In genomic region chr22:31605851-31606585, GRCh38 we compare ENCODE assay signal across 22 cellular contexts. TPM values are rescaled to one million over a fixed set of nuclear protein-coding genes. Genes with fewer than 3 reads are reported as not detected.
DNase-seq lines count a peak whose midpoint lies in the region; ATAC-seq, FAIRE-seq and TF ChIP-seq lines count a peak whose summit lies in the region.
"Had no signal": no experiment of that assay in that cellular context is flagged by ENCODE, and none has a peak within 500 bp of the region (broad histone marks: within the 10 kb centered on the region; RNA-seq: fewer than 3 reads in every experiment).

No MANE protein-coding gene starts in this region.

- intact Hi-C loops in left colon (cut with DNase I, micrococcal nuclease) (no loop called here), Right ventricle myocardium superior (cut with DNase I) (no loop called here)

- H3K4me1 ChIP-seq in Peyer's patch = peaks cover 0 to 14% (median 0%) of the 10 kb centered on the region in 4 donors
- H3K4me1 ChIP-seq in small intestine (ENCODE audit: control insufficient read depth in 2 of 2, insufficient read depth in 1 of 2, low read depth in 1 of 2, low read length in 1 of 2) = peaks cover 4 to 5% of the 10 kb centered on the region in 2 donors

- peak overlapping the region in 2 of 4 donors; percentile 9 to 58 for H3K27ac ChIP-seq in Peyer's patch
- H3K27ac ChIP-seq in small intestine (ENCODE audit: low read depth in 1 of 2, low read length in 1 of 2) = peak overlapping the region in 1 of 2 donors; percentile 18
- H3K27ac ChIP-seq: cardiac muscle cell, parathyroid adenoma had no signal

- H3K27me3 ChIP-seq in Peyer's patch = no peaks in the 10 kb centered on the region
- no peaks in the 10 kb centered on the region for H3K27me3 ChIP-seq in small intestine (ENCODE audit: control insufficient read depth in 2 of 2, insufficient read depth in 2 of 2, low read length in 2 of 2)
- H3K27me3 ChIP-seq: cardiac muscle cell had no signal

- no peak for FAIRE-seq in small intestine (lab: Jason Lieb, UNC)

- no peaks in the 10 kb centered on the region for H3K4me1 Mint-ChIP-seq in activated naive CD8-positive, alpha-beta T cell (ENCODE audit: low read depth)
- no peaks in the 10 kb centered on the region for H3K4me1 Mint-ChIP-seq in activated naive CD8-positive, alpha-beta T cell treated with anti-CD3 and anti-CD28 coated beads, Interleukin-2, amount 50 U/mL, for 24 hours

- WGBS in small intestine, 3 donors = 60 to 85% (median 72%) methylated on average over 9 of the region's 9 CpGs

- TF ChIP-seq POLR2A in Peyer's patch (IDR thresholded peaks at IDR 0.05) = no peak

- peak overlapping the region; percentile 61 for H3K27ac Mint-ChIP-seq in activated naive CD8-positive, alpha-beta T cell
- no peak overlapping the region for H3K27ac Mint-ChIP-seq in activated naive CD8-positive, alpha-beta T cell treated with anti-CD3 and anti-CD28 coated beads, Interleukin-2, amount 50 U/mL, for 24 hours
- H3K27ac Mint-ChIP-seq: mesothelial cell of epicardium had no signal

- H3K4me3 Mint-ChIP-seq in activated naive CD8-positive, alpha-beta T cell = no peak overlapping the region
- H3K4me3 Mint-ChIP-seq in activated naive CD8-positive, alpha-beta T cell treated with anti-CD3 and anti-CD28 coated beads, Interleukin-2, amount 50 U/mL, for 24 hours = no peak overlapping the region
- H3K4me3 Mint-ChIP-seq: mesothelial cell of epicardium, natural killer cell had no signal

- ATAC-seq in activated naive CD8-positive, alpha-beta T cell treated with anti-CD3 and anti-CD28 coated beads, Interleukin-2, amount 50 U/mL, for 24 hours = no peak
- ATAC-seq in left colon (peak; percentile 63), Right ventricle myocardium superior (ENCODE audit: poor library complexity) (no peak), HG03280 (IDR thresholded peaks at IDR 0.05; ENCODE audit: unreplicated experiment) (no peak)
- ATAC-seq: left cardiac atrium, natural killer cell, Panc1 had no signal

- H3K36me3 ChIP-seq in Peyer's patch = peaks cover 0 to 54% (median 0%) of the 10 kb centered on the region in 3 donors
- H3K36me3 ChIP-seq in small intestine (ENCODE audit: control insufficient read depth in 2 of 2, insufficient read depth in 2 of 2, low read length in 2 of 2) = peaks cover 3 to 25% of the 10 kb centered on the region in 2 donors
- H3K36me3 ChIP-seq: cardiac muscle cell had no signal

- DNase-seq in activated naive CD8-positive, alpha-beta T cell treated with anti-CD3 and anti-CD28 coated beads, Interleukin-2, amount 50 U/mL, for 24 hours = no peak
- DNase-seq in Peyer's patch (peak in 2 of 3 donors; percentile 70 to 80), left colon (no peak), small intestine (peak; percentile 93), Right ventricle myocardium superior (no peak), NCI-H2107 (lab: John Stamatoyannopoulos, UW) (no peak)
- DNase-seq: activated CD4-positive, alpha-beta T cell treated with anti-CD3 and anti-CD28 coated beads for 1 hour; activated CD8-positive, alpha-beta memory T cell treated with anti-CD3 and anti-CD28 coated beads, Interleukin-2, amount 50 U/mL, for 48 hours; activated gamma-delta T cell; dermis blood vessel endothelial cell; DMS153; GDM1; glutamatergic neuron; left cardiac atrium; natural killer cell; NCI-H1930 had no signal

- H3K9me3 ChIP-seq in Peyer's patch (no peaks in the 10 kb centered on the region), small intestine (ENCODE audit: control insufficient read depth, low read depth) (no peaks in the 10 kb centered on the region)

- no peaks in the 10 kb centered on the region for H3K27me3 Mint-ChIP-seq in activated naive CD8-positive, alpha-beta T cell
- no peaks in the 10 kb centered on the region for H3K27me3 Mint-ChIP-seq in activated naive CD8-positive, alpha-beta T cell treated with anti-CD3 and anti-CD28 coated beads, Interleukin-2, amount 50 U/mL, for 24 hours

- TF ChIP-seq CTCF in Peyer's patch (IDR thresholded peaks at IDR 0.05) = no peak

- no peak overlapping the region for H3K4me3 ChIP-seq in Peyer's patch
- no peak overlapping the region for H3K4me3 ChIP-seq in small intestine (ENCODE audit: low read depth in 1 of 2, low read length in 2 of 2)
- H3K4me3 ChIP-seq: cardiac muscle cell had no signal

- no peaks in the 10 kb centered on the region for H3K9me3 Mint-ChIP-seq in activated naive CD8-positive, alpha-beta T cell (ENCODE audit: low read depth)
- no peaks in the 10 kb centered on the region for H3K9me3 Mint-ChIP-seq in activated naive CD8-positive, alpha-beta T cell treated with anti-CD3 and anti-CD28 coated beads, Interleukin-2, amount 50 U/mL, for 24 hours
- H3K9me3 Mint-ChIP-seq: mesothelial cell of epicardium, natural killer cell had no signal

- H3K36me3 Mint-ChIP-seq in activated naive CD8-positive, alpha-beta T cell = peaks cover 2% of the 10 kb centered on the region
- H3K36me3 Mint-ChIP-seq in activated naive CD8-positive, alpha-beta T cell treated with anti-CD3 and anti-CD28 coated beads, Interleukin-2, amount 50 U/mL, for 24 hours (ENCODE audit: low read depth) = peaks cover 37% of the 10 kb centered on the region
- H3K36me3 Mint-ChIP-seq: mesothelial cell of epicardium, natural killer cell had no signal

RNA-seq across cellular contexts. Expression of gene PISD, which starts 56.0 kb away (rescaled TPM):
- total RNA-seq in Peyer's patch (10 to 100 TPM; 27.5 to 68.1 (median 61.4) TPM), left colon (10 to 100 TPM; 32.9 to 35.5 TPM), Right ventricle myocardium superior (16.6 TPM)
- 10 to 100 TPM; 17.3 to 28.3 (median 25.0) TPM for polyA plus RNA-seq in small intestine

Comparison
In these comparisons a context has a peak if more than half of its experiments do, and no peak if none do; other contexts are left out.
1. DNase-seq: peak in Peyer's patch (2 of 3) and small intestine (single experiment); none in activated naive CD8-positive, alpha-beta T cell treated with anti-CD3 and anti-CD28 coated beads, Interleukin-2, amount 50 U/mL, for 24 hours (single experiment), left colon (0 of 2), Right ventricle myocardium superior (single experiment) and NCI-H2107 (single experiment).